8 cellular contexts compared by ENCODE assay signal in the genomic region with DNA sequence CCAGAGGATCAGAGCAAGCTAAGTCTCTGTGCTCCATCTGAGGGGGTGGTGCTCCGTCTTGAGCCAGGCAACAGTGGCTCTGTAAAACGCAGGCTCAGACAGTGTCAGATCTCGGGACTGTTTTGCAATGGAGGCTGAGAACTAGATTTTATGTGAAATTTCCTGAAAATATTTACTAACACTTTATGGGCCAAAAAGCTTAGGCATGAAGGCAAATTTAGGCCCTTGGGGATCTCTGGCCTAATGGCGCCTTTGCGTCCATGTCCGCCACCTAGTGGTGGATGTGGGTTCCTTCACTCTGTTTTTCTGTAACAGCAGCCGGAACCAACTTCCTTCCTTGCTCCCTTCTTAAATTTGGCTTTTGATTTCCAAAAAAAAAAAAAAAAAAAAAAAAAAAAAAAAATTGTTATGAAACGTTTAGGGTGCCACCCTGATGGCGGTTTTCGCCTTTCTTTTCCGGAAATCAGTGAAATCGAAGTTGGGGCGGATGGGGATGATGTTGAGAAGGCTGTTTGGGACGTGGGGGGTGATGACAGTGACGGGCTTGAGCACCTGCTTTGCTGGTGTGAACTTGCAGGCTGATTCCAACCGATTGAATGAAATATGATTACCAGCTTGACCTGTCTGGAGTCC. TPM values are rescaled to one million over a fixed set of nuclear protein-coding genes. Genes with fewer than 3 reads are reported as not detected.
DNase-seq lines count a peak whose midpoint lies in the region; ATAC-seq and TF ChIP-seq lines count a peak whose summit lies in the region.

No MANE protein-coding gene starts in this region.

- H3K9ac ChIP-seq in endodermal cell (ENCODE audit: extremely low read depth, low read length, poor library complexity, severe bottlenecking) = no peak overlapping the region

- peaks cover 5% of the 10 kb centered on the region for H3K27me3 Mint-ChIP-seq in endodermal cell (ENCODE audit: insufficient read depth)

- H3K36me3 Mint-ChIP-seq in endodermal cell (ENCODE audit: low read depth) = no peaks in the 10 kb centered on the region

- peaks cover 4% of the 10 kb centered on the region for H3K4me1 Mint-ChIP-seq in endodermal cell

- H3K36me3 ChIP-seq in endodermal cell (ENCODE audit: control insufficient read depth, insufficient read depth, low read length) = no peaks in the 10 kb centered on the region
- H3K36me3 ChIP-seq in tibial artery = no peaks in the 10 kb centered on the region

- no peaks in the 10 kb centered on the region for H3K27me3 ChIP-seq in endodermal cell (ENCODE audit: control insufficient read depth, insufficient read depth, low read length, poor library complexity, severe bottlenecking)
- H3K27me3 ChIP-seq in tibial artery = peaks cover 0 to under 1% of the 10 kb centered on the region in 2 donors

- peak; percentile 78 for DNase-seq in GM03348 (ENCODE audit: low spot score)
- peak; percentile 86 for DNase-seq in endodermal cell
- DNase-seq in myocyte (ENCODE audit: low read depth) = peak; percentile 61
- peak in 1 of 2 donors; percentile 55 for DNase-seq in tibial artery
- no peak for DNase-seq in NCI-H1436 treated with DMSO at 0.1 percent for 48 hours (lab: John Stamatoyannopoulos, UW)

- no peak overlapping the region for H3K27ac Mint-ChIP-seq in endodermal cell

- H3K9me3 ChIP-seq in endodermal cell (ENCODE audit: control insufficient read depth, low read length) (peaks cover 11% of the 10 kb centered on the region), tibial artery (peaks cover 0 to 19% (median 5%) of the 10 kb centered on the region in 3 donors)

- TF ChIP-seq CTCF in LNCAP (IDR thresholded peaks at IDR 0.05) (peak; percentile 75), endodermal cell (conservative IDR thresholded peaks at IDR 0.05) (peak; percentile 90), tibial artery (IDR thresholded peaks at IDR 0.05) (peak; percentile 52 to 64)

- H3K4me1 ChIP-seq in endodermal cell (ENCODE audit: control insufficient read depth, insufficient read depth, low read length) = no peaks in the 10 kb centered on the region
- no peaks in the 10 kb centered on the region for H3K4me1 ChIP-seq in tibial artery

- H3K4me3 Mint-ChIP-seq in endodermal cell = no peak overlapping the region

- intact Hi-C loops in tibial artery (cut with DNase I; ENCODE audit: low total_unique reads) = no loop called here

- H3K4me3 ChIP-seq in endodermal cell (ENCODE audit: low read length) (no peak overlapping the region), tibial artery (no peak overlapping the region)

- peak; percentile 74 for ATAC-seq in GM21526 (IDR thresholded peaks at IDR 0.05; ENCODE audit: low FRiP score, unreplicated experiment)
- ATAC-seq in activated CD4-positive, CD25-positive, alpha-beta regulatory T cell treated with anti-CD3 and anti-CD28 coated beads, Interleukin-2, amount 50 U/mL, for 24 hours = peak; percentile 41 to 44

- peaks cover 25% of the 10 kb centered on the region for H3K9me3 Mint-ChIP-seq in endodermal cell

- H3K27ac ChIP-seq in endodermal cell (ENCODE audit: low read depth, low read length) (no peak overlapping the region), tibial artery (no peak overlapping the region)

- 51 to 77% methylated on average over 6 to 16 of the region's 16 CpGs for WGBS in endodermal cell (ENCODE audit: insufficient coverage in 1 of 2, insufficient read length in 1 of 2), 2 experiments

RNA-seq across cellular contexts. Expression of gene ELAC2, which starts 14.0 kb away (rescaled TPM):
- 10 to 100 TPM; 66.8 to 77.1 TPM for total RNA-seq in endodermal cell
- 54.9 TPM for polyA plus RNA-seq in endodermal cell (2013, experiment 1 of 2)
- 50.6 TPM for polyA plus RNA-seq in endodermal cell (2013, experiment 2 of 2)
- total RNA-seq in myocyte = 69.9 and 73.1 TPM in 2 replicates
- 51.4 TPM for polyA plus RNA-seq in myocyte (2012)
